Comparison of ENCODE assay signal across 9 cellular contexts in the genomic region with DNA sequence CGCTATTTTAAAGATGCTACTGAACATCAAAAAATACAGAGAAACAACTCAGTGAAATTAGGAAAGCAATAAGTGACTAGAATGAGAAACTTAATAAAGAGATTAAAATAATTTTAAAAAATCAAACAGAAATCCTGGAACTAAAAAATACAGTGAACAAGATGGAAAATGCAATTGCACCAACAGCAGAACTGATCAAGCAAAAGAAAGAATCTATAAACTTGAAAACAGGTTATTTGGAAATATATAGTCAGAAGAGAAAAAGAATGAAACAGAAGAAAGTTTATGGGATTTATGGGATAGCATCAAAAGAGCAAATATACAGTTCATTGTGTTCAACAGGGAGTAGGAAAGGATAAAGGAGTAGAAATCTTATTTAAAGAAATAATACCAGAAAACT.
"Had no signal": no experiment of that assay in that cellular context is flagged by ENCODE, and none has a peak within 500 bp of the region (broad histone marks: within the 10 kb centered on the region; RNA-seq: fewer than 3 reads in every experiment).

No MANE protein-coding gene starts in this region.

- H3K4me3 ChIP-seq: GM23338 had no signal

- H3K4me3 Mint-ChIP-seq: GM23338, H9, HFFc6 had no signal

- FAIRE-seq: H1, H54, HTR-8/SVneo had no signal

- H3K27ac Mint-ChIP-seq: GM23338, H9, HFFc6 had no signal

- DNase-seq: H9, HCEC 1CT, HFFc6, IMR-90, KG1 had no signal

- H2AFZ ChIP-seq: GM23338 had no signal

- ATAC-seq: GM23338 had no signal

- H3K4me2 ChIP-seq: GM23338 had no signal
